ENCODE assay signal across 7 cellular contexts in genomic region chr2:64525323-64525625, GRCh38. TPM values are rescaled to one million over a fixed set of nuclear protein-coding genes. Genes with fewer than 3 reads are reported as not detected.
DNase-seq lines count a peak whose midpoint lies in the region; ATAC-seq and FAIRE-seq lines count a peak whose summit lies in the region.

No MANE protein-coding gene starts in this region.

- H3K27ac ChIP-seq in HUES6 (ENCODE audit: low read depth, low read length) (no peak overlapping the region), small intestine (ENCODE audit: low read depth in 1 of 2, low read length in 1 of 2) (peak overlapping the region; percentile 92 to 97)

- H3K4me1 Mint-ChIP-seq in activated CD8-positive, alpha-beta T cell treated with anti-CD3 and anti-CD28 coated beads, Interleukin-2, amount 10 ng/mL, durations not matched to agents 7 days and 5 days (ENCODE audit: low read depth) = peaks cover 40% of the 10 kb centered on the region

- peak overlapping the region; percentile 99 for H3K4me3 Mint-ChIP-seq in activated CD8-positive, alpha-beta T cell treated with anti-CD3 and anti-CD28 coated beads, Interleukin-2, amount 10 ng/mL, durations not matched to agents 7 days and 5 days

- no peak for FAIRE-seq in small intestine (lab: Jason Lieb, UNC)

- peaks cover 8% of the 10 kb centered on the region for H3K36me3 Mint-ChIP-seq in activated CD8-positive, alpha-beta T cell treated with anti-CD3 and anti-CD28 coated beads, Interleukin-2, amount 10 ng/mL, durations not matched to agents 7 days and 5 days (ENCODE audit: low read depth)

- peak overlapping the region; percentile 72 for H3K9ac ChIP-seq in HUES6 (ENCODE audit: low read length)

- H3K4me1 ChIP-seq in HUES6 (ENCODE audit: control insufficient read depth, insufficient read depth, low read length) = peaks cover 4% of the 10 kb centered on the region
- H3K4me1 ChIP-seq in small intestine (ENCODE audit: control insufficient read depth in 2 of 2, insufficient read depth in 1 of 2, low read depth in 1 of 2, low read length in 1 of 2) = peaks cover 0 to 2% of the 10 kb centered on the region in 2 donors

- H3K9me3 ChIP-seq in HUES6 (ENCODE audit: control insufficient read depth, insufficient read depth, low read depth, low read length) (no peaks in the 10 kb centered on the region), small intestine (ENCODE audit: control insufficient read depth, low read depth) (no peaks in the 10 kb centered on the region)

- no peaks in the 10 kb centered on the region for H3K36me3 ChIP-seq in HUES6 (ENCODE audit: control insufficient read depth, insufficient read depth, low read length)
- H3K36me3 ChIP-seq in small intestine (ENCODE audit: control insufficient read depth in 2 of 2, insufficient read depth in 2 of 2, low read length in 2 of 2) = peaks cover 0 to 2% of the 10 kb centered on the region in 2 donors

- H3K27me3 ChIP-seq in HUES6 (ENCODE audit: control insufficient read depth, insufficient read depth, low read length) (no peaks in the 10 kb centered on the region), small intestine (ENCODE audit: control insufficient read depth in 2 of 2, insufficient read depth in 2 of 2, low read length in 2 of 2) (no peaks in the 10 kb centered on the region)

- H3K27me3 Mint-ChIP-seq in activated CD8-positive, alpha-beta T cell treated with anti-CD3 and anti-CD28 coated beads, Interleukin-2, amount 10 ng/mL, durations not matched to agents 7 days and 5 days (ENCODE audit: low read depth) = no peaks in the 10 kb centered on the region

- DNase-seq in activated CD8-positive, alpha-beta T cell treated with anti-CD3 and anti-CD28 coated beads, Interleukin-2, amount 10 ng/mL, durations not matched to agents 7 days and 5 days = peak; percentile 53
- DNase-seq in germinal center (ENCODE audit: low spot score) = peak; percentile 58
- DNase-seq in small intestine = peak; percentile 27
- no peak for DNase-seq in DMS153 (lab: John Stamatoyannopoulos, UW)
- DNase-seq in COLO829 (ENCODE audit: low spot score) = no peak

- POLR2A ChIA-PET in activated CD8-positive, alpha-beta T cell treated with anti-CD3 and anti-CD28 coated beads, Interleukin-2, amount 10 ng/mL, durations not matched to agents 7 days and 5 days (lab: Charles Lee) = interaction anchor here (0.8 to 2.5 kb wide), 6 partner anchors 50 to 489 kb away, joined by 3 to 15 read pairs (median 4); no protein-coding TSS in a partner anchor

- peak overlapping the region; percentile 99 for H3K27ac Mint-ChIP-seq in activated CD8-positive, alpha-beta T cell treated with anti-CD3 and anti-CD28 coated beads, Interleukin-2, amount 10 ng/mL, durations not matched to agents 7 days and 5 days

- ATAC-seq in GM18511 (IDR thresholded peaks at IDR 0.05; ENCODE audit: unreplicated experiment) = peak; percentile 37
- no peak for ATAC-seq in activated CD8-positive, alpha-beta T cell treated with anti-CD3 and anti-CD28 coated beads, Interleukin-2, amount 10 ng/mL, durations not matched to agents 7 days and 5 days

- H3K9me3 Mint-ChIP-seq in activated CD8-positive, alpha-beta T cell treated with anti-CD3 and anti-CD28 coated beads, Interleukin-2, amount 10 ng/mL, durations not matched to agents 7 days and 5 days (ENCODE audit: insufficient read depth) = no peaks in the 10 kb centered on the region

- H3K4me3 ChIP-seq in HUES6 (ENCODE audit: low read depth, low read length) (peak overlapping the region; percentile 91), small intestine (ENCODE audit: low read depth in 1 of 2, low read length in 2 of 2) (peak overlapping the region; percentile 73 to 87)

- 0 to 2% (median 1%) methylated on average over 4 of the region's 4 CpGs for WGBS in small intestine, 3 donors

- CTCF ChIA-PET in activated CD8-positive, alpha-beta T cell treated with anti-CD3 and anti-CD28 coated beads, Interleukin-2, amount 10 ng/mL, durations not matched to agents 7 days and 5 days (lab: Charles Lee) = interaction anchor here (1.0 to 6.4 kb wide), 6 partner anchors 8 to 307 kb away, joined by 3 to 159 read pairs (median 6); partner anchors contain the start of gene SERTAD2

RNA-seq across cellular contexts. Expression of gene AFTPH, which starts 1.1 kb away (rescaled TPM):
- 10 to 100 TPM; 26.3 to 27.2 TPM for total RNA-seq in activated CD8-positive, alpha-beta T cell treated with anti-CD3 and anti-CD28 coated beads, Interleukin-2, amount 10 ng/mL, durations not matched to agents 7 days and 5 days
- 10 to 100 TPM; 27.2 to 51.0 (median 40.3) TPM for polyA plus RNA-seq in small intestine

Comparison
In these comparisons a context has a peak if more than half of its experiments do, and no peak if none do; other contexts are left out.
1. DNase-seq: peak in activated CD8-positive, alpha-beta T cell treated with anti-CD3 and anti-CD28 coated beads, Interleukin-2, amount 10 ng/mL, durations not matched to agents 7 days and 5 days (single experiment), germinal center (single experiment) and small intestine (single experiment); none in DMS153 (single experiment) and COLO829 (single experiment).